Comparison of ENCODE assay signal across 9 cellular contexts in the genomic region with DNA sequence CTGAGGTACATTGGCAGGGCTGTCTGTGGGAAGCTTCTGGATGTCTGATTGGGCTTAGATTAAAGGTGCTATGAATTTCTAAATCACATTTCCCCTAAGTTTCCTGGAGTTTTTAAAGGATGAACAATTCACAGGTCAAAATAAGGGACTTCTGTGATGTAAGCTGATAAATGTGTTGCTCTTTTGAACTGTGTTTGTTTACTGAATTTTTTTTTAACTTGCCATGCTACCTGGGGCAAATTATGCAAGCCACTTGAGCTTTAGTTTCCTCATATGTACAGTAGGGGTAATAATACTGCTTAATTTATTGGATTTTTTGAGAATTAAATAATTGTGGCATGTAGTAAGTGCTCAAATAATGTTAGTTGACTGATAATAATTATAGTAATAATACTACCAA.
"Had no signal": no experiment of that assay in that cellular context is flagged by ENCODE, and none has a peak within 500 bp of the region (broad histone marks: within the 10 kb centered on the region; RNA-seq: fewer than 3 reads in every experiment).

No MANE protein-coding gene starts in this region.

- DNase-seq: GM23248, GOT3, H7, HFFc6, IMR-90 had no signal

- H3K4me1 ChIP-seq: HAP-1 had no signal

- H3K4me3 Mint-ChIP-seq: HFFc6 had no signal

- H3K27ac ChIP-seq: GM23248, HL-60 had no signal

- H3K27ac Mint-ChIP-seq: HFFc6 had no signal

- H3K9me3 Mint-ChIP-seq: HFFc6 had no signal

- H3K9ac ChIP-seq: GM23248 had no signal

- H3K4me3 ChIP-seq: GM23248, HAP-1, K562 had no signal

- H3K9me3 ChIP-seq: HAP-1 had no signal

- H3K36me3 ChIP-seq: HAP-1 had no signal

- ATAC-seq: HCT116, K562 had no signal

- H2AFZ ChIP-seq: GM23248 had no signal
